8 cellular contexts compared by ENCODE assay signal in the genomic region with DNA sequence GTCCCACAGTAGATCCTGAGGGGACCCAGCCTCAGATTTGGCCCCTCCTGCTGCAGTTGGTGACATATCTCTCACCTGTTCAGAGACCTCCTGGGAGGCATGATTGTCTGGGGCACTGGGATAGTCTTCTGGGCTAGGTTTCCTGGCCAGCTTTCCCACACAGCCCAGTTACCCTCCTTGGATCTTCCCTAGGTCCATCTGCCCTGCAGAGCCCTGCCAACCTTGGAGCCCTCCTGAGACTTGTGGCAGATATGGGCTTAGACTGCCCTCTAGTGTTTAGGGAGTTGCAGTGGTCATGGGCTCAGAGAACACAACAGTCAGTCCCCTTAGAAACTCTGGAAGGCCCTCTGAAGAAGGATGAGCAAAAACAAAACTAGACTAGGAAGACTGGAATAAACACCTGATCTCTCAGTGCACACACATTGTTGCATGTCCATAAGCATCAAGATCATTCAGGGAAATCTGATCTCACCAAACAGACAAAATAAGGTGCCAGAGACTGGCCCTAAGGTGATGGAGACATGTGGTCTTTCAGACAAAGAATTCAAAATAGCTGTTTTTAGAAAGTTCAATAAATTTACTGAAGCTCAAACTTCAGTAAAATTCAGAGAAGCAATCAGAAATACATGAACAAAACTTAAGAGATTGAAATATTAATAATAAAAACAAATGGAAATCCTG.
DNase-seq lines count a peak whose midpoint lies in the region; ATAC-seq, FAIRE-seq and TF ChIP-seq lines count a peak whose summit lies in the region.

No MANE protein-coding gene starts in this region.

- peak; percentile 89 for ATAC-seq in GM21825 (IDR thresholded peaks at IDR 0.05; ENCODE audit: unreplicated experiment)

- no peak overlapping the region for H3K9ac ChIP-seq in kidney (ENCODE audit: low read length in 2 of 2)

- no peaks in the 10 kb centered on the region for H3K4me1 Mint-ChIP-seq in activated CD4-positive, alpha-beta T cell treated with anti-CD3 and anti-CD28 coated beads, Interleukin-2, amount 10 ng/mL, durations not matched to agents 24 days and 14 days

- no peaks in the 10 kb centered on the region for H3K27me3 Mint-ChIP-seq in activated CD4-positive, alpha-beta T cell treated with anti-CD3 and anti-CD28 coated beads, Interleukin-2, amount 10 ng/mL, durations not matched to agents 24 days and 14 days

- H3K4me3 ChIP-seq in kidney (ENCODE audit: low read length in 2 of 2), result no peak overlapping the region

- H3K9me3 Mint-ChIP-seq in activated CD4-positive, alpha-beta T cell treated with anti-CD3 and anti-CD28 coated beads, Interleukin-2, amount 10 ng/mL, durations not matched to agents 24 days and 14 days, result peaks cover 3% of the 10 kb centered on the region

- DNase-seq in activated CD4-positive, alpha-beta T cell treated with anti-CD3 and anti-CD28 coated beads, Interleukin-2, amount 10 ng/mL, durations not matched to agents 24 days and 14 days, result peak; percentile 65
- no peak for DNase-seq in activated CD4-positive, alpha-beta T cell treated with anti-CD3 and anti-CD28 coated beads, Interleukin-2, amount 50 U/mL, for 1 hour
- DNase-seq in HTR-8/SVneo (ENCODE audit: insufficient read length, low spot score) (peak; percentile 12), UCSD-AML1 (lab: John Stamatoyannopoulos, UW; ENCODE audit: unreplicated experiment) (peak; percentile 21), kidney (peak; percentile 29), NCI-H1092 treated with DMSO at 0.1 percent for 48 hours (lab: John Stamatoyannopoulos, UW) (no peak)
- DNase-seq in activated CD8-positive, alpha-beta memory T cell treated with anti-CD3 and anti-CD28 coated beads, Interleukin-2, amount 50 U/mL, for 4 hours, result no peak

- no peak overlapping the region for H3K4me3 Mint-ChIP-seq in activated CD4-positive, alpha-beta T cell treated with anti-CD3 and anti-CD28 coated beads, Interleukin-2, amount 10 ng/mL, durations not matched to agents 24 days and 14 days

- H3K27ac Mint-ChIP-seq in activated CD4-positive, alpha-beta T cell treated with anti-CD3 and anti-CD28 coated beads, Interleukin-2, amount 10 ng/mL, durations not matched to agents 24 days and 14 days, result no peak overlapping the region

- peak; percentile 19 for TF ChIP-seq CTCF in kidney (IDR thresholded peaks at IDR 0.05; ENCODE audit: borderline replicate concordance, extremely low read depth, insufficient read depth)

- H3K9me3 ChIP-seq in kidney (ENCODE audit: control insufficient read depth in 1 of 2, low read length in 2 of 2), result no peaks in the 10 kb centered on the region

- FAIRE-seq in HTR-8/SVneo (lab: Jason Lieb, UNC) (no peak), kidney (lab: Jason Lieb, UNC) (no peak)

- no peaks in the 10 kb centered on the region for H3K36me3 ChIP-seq in kidney (ENCODE audit: control insufficient read depth in 1 of 2, insufficient read depth in 2 of 2, low read length in 2 of 2)

- intact Hi-C loops in activated CD4-positive, alpha-beta T cell treated with anti-CD3 and anti-CD28 coated beads, Interleukin-2, amount 10 ng/mL, durations not matched to agents 24 days and 14 days (cut with micrococcal nuclease), result loop anchor here (10.0 kb wide), 2 partner anchors 253 to 553 kb away; no protein-coding TSS in a partner anchor
- intact Hi-C loops in kidney (cut with DNase I), result no loop called here

- H3K27ac ChIP-seq in kidney (ENCODE audit: low read depth in 2 of 2, low read length in 2 of 2), result no peak overlapping the region

- H3K36me3 Mint-ChIP-seq in activated CD4-positive, alpha-beta T cell treated with anti-CD3 and anti-CD28 coated beads, Interleukin-2, amount 10 ng/mL, durations not matched to agents 24 days and 14 days (ENCODE audit: low read depth), result no peaks in the 10 kb centered on the region

- no peaks in the 10 kb centered on the region for H3K4me1 ChIP-seq in kidney (ENCODE audit: control insufficient read depth in 1 of 2, insufficient read depth in 1 of 2, low read depth in 1 of 2, low read length in 2 of 2)

Comparison
In these comparisons a context has a peak if more than half of its experiments do, and no peak if none do; other contexts are left out.
1. DNase-seq: peak in activated CD4-positive, alpha-beta T cell treated with anti-CD3 and anti-CD28 coated beads, Interleukin-2, amount 10 ng/mL, durations not matched to agents 24 days and 14 days (single experiment), HTR-8/SVneo (single experiment), UCSD-AML1 (single experiment) and kidney (single experiment); none in activated CD4-positive, alpha-beta T cell treated with anti-CD3 and anti-CD28 coated beads, Interleukin-2, amount 50 U/mL, for 1 hour (single experiment), NCI-H1092 treated with DMSO at 0.1 percent for 48 hours (single experiment) and activated CD8-positive, alpha-beta memory T cell treated with anti-CD3 and anti-CD28 coated beads, Interleukin-2, amount 50 U/mL, for 4 hours (single experiment).